ENCODE assay signal across 19 cellular contexts in the genomic region with DNA sequence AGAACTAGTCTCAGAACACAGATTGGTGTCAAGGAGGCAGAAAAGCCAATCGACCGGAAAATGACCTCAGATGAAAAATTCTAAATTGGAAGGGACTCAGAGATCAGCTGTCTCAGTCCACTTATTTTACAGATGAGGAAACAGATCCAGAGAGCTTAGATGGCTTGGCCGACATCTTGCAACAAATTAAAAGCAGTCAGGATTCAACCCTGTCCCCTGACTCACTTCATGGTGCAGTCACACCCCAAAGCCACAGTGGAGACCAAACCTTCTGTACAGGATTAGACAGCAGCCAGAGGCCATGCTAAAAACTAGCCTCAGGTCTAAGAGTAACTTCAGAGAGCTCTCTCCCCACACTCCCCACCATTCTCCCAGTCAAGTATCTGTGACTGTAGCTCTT.
DNase-seq lines count a peak whose midpoint lies in the region; ATAC-seq and TF ChIP-seq lines count a peak whose summit lies in the region.
"Had no signal": no experiment of that assay in that cellular context is flagged by ENCODE, and none has a peak within 500 bp of the region (broad histone marks: within the 10 kb centered on the region; RNA-seq: fewer than 3 reads in every experiment).

No MANE protein-coding gene starts in this region.

- H3K27ac Mint-ChIP-seq in stimulated activated naive CD8-positive, alpha-beta T cell treated with anti-CD3 and anti-CD28 coated beads, Interleukin-15, amount 100 ng/mL, for 72 hours = no peak overlapping the region
- peak overlapping the region; percentile 39 to 85 (median 78) for H3K27ac Mint-ChIP-seq in nephron
- H3K27ac Mint-ChIP-seq: CD4-positive, alpha-beta T cell; mesothelial cell of epicardium had no signal

- TF ChIP-seq CTCF in nephron (IDR thresholded peaks at IDR 0.05; ENCODE audit: unreplicated experiment in 3 of 3) = no peak

- DNase-seq in stimulated activated naive CD8-positive, alpha-beta T cell treated with anti-CD3 and anti-CD28 coated beads, Interleukin-15, Interleukin-2, amounts not matched to agents 100 U/mL and 50 U/mL, for 24 hours = no peak
- DNase-seq in stimulated activated naive CD8-positive, alpha-beta T cell treated with anti-CD3 and anti-CD28 coated beads, Interleukin-15, amount 100 ng/mL, for 72 hours = no peak
- no peak for DNase-seq in NCI-H187 (lab: John Stamatoyannopoulos, UW)
- DNase-seq in DMS53 treated with DMSO at 0.1 percent for 48 hours (lab: John Stamatoyannopoulos, UW; ENCODE audit: unreplicated experiment) = no peak
- DNase-seq: activated effector memory CD4-positive, alpha-beta T cell treated with anti-CD3 and anti-CD28 coated beads, Interleukin-2, amount 50 U/mL, for 16 hours; caudate nucleus; CD4-positive, alpha-beta T cell; IMR-90; NCI-H1436; NCI-H2171; NCI-H524 treated with DMSO at 0.1 percent for 48 hours; RPMI8226; stimulated activated CD4-positive, alpha-beta T cell treated with anti-CD3 and anti-CD28 coated beads, Interleukin-12 subunit alpha, Interleukin-12 subunit beta, amount 100 ng/mL, for 4 hours; substantia nigra; T-helper 9 cell had no signal

- no peaks in the 10 kb centered on the region for H3K9me3 Mint-ChIP-seq in stimulated activated naive CD8-positive, alpha-beta T cell treated with anti-CD3 and anti-CD28 coated beads, Interleukin-15, amount 100 ng/mL, for 72 hours
- H3K9me3 Mint-ChIP-seq in nephron = no peaks in the 10 kb centered on the region
- H3K9me3 Mint-ChIP-seq: CD4-positive, alpha-beta T cell; mesothelial cell of epicardium had no signal

- no peaks in the 10 kb centered on the region for H3K27me3 Mint-ChIP-seq in stimulated activated naive CD8-positive, alpha-beta T cell treated with anti-CD3 and anti-CD28 coated beads, Interleukin-15, amount 100 ng/mL, for 72 hours
- H3K27me3 Mint-ChIP-seq in nephron (ENCODE audit: low read depth) = no peaks in the 10 kb centered on the region
- H3K27me3 Mint-ChIP-seq: CD4-positive, alpha-beta T cell had no signal

- H3K36me3 Mint-ChIP-seq in nephron (ENCODE audit: low read depth) = peaks cover 77% of the 10 kb centered on the region

- peak overlapping the region in 1 of 2 donors; percentile 11 for H3K4me3 Mint-ChIP-seq in stimulated activated naive CD8-positive, alpha-beta T cell treated with anti-CD3 and anti-CD28 coated beads, Interleukin-15, amount 100 ng/mL, for 72 hours
- H3K4me3 Mint-ChIP-seq in nephron = no peak overlapping the region
- H3K4me3 Mint-ChIP-seq: CD4-positive, alpha-beta T cell; mesothelial cell of epicardium had no signal

- peak; percentile 38 for ATAC-seq in stimulated activated naive CD8-positive, alpha-beta T cell treated with anti-CD3 and anti-CD28 coated beads, Interleukin-15, Interleukin-2, amounts not matched to agents 100 U/mL and 50 U/mL, for 24 hours
- no peak for ATAC-seq in stimulated activated naive CD8-positive, alpha-beta T cell treated with anti-CD3 and anti-CD28 coated beads, Interleukin-15, amount 100 ng/mL, for 72 hours
- ATAC-seq in esophagus mucosa (peak; percentile 66), HG03521 (IDR thresholded peaks at IDR 0.05; ENCODE audit: unreplicated experiment) (no peak)

- peaks cover 32% of the 10 kb centered on the region for H3K4me1 Mint-ChIP-seq in stimulated activated naive CD8-positive, alpha-beta T cell treated with anti-CD3 and anti-CD28 coated beads, Interleukin-15, amount 100 ng/mL, for 72 hours
- peaks cover 53% of the 10 kb centered on the region for H3K4me1 Mint-ChIP-seq in nephron

Comparison
In these comparisons a context has a peak if more than half of its experiments do, and no peak if none do; other contexts are left out.
1. ATAC-seq: peak in stimulated activated naive CD8-positive, alpha-beta T cell treated with anti-CD3 and anti-CD28 coated beads, Interleukin-15, Interleukin-2, amounts not matched to agents 100 U/mL and 50 U/mL, for 24 hours (single experiment) and esophagus mucosa (single experiment); none in stimulated activated naive CD8-positive, alpha-beta T cell treated with anti-CD3 and anti-CD28 coated beads, Interleukin-15, amount 100 ng/mL, for 72 hours (single experiment) and HG03521 (single experiment).
2. H3K27ac Mint-ChIP-seq: peak in nephron (3 of 3); none in stimulated activated naive CD8-positive, alpha-beta T cell treated with anti-CD3 and anti-CD28 coated beads, Interleukin-15, amount 100 ng/mL, for 72 hours (0 of 2).